36 cellular contexts compared by ENCODE assay signal in the genomic region with DNA sequence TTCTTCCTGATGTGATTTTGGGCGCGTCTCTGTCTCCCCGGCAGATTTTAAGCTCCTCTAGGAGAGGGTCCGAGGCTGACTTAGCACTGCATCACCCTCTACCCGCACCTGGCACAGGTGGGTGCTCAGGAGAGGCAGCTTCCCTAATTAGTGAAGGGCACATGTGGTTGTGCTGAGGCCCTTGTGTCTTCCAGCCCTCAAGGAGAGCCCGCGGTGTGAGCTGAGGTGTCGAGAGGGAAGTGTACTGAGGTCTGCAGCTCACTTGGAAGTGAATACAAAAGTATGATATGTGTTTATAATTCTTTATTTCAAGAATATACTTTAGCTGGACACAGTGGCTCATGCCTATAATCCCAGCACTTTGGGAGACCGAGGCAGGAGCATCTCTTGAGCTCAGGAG. TPM values are rescaled to one million over a fixed set of nuclear protein-coding genes. Genes with fewer than 3 reads are reported as not detected.
"Had no signal": no experiment of that assay in that cellular context is flagged by ENCODE, and none has a peak within 500 bp of the region (broad histone marks: within the 10 kb centered on the region; RNA-seq: fewer than 3 reads in every experiment).

No MANE protein-coding gene starts in this region.

- H3K27ac Mint-ChIP-seq: activated B cell treated with CpG ODN at 0.5 μM for 24 hours; activated CD4-positive, alpha-beta memory T cell treated with anti-CD3 and anti-CD28 coated beads, Interleukin-2, amount 10 ng/mL, durations not matched to agents 7 days and 5 days; activated CD4-positive, alpha-beta T cell treated with anti-CD3 and anti-CD28 coated beads, Interleukin-2, amount 10 ng/mL, durations not matched to agents 24 days and 14 days; activated CD8-positive, alpha-beta T cell treated with anti-CD3 and anti-CD28 coated beads, Interleukin-2, amount 10 ng/mL, durations not matched to agents 7 days and 5 days; activated naive CD4-positive, alpha-beta T cell treated with anti-CD3 and anti-CD28 coated beads for 36 hours; activated naive CD4-positive, alpha-beta T cell treated with anti-CD3 and anti-CD28 coated beads, Interleukin-2, amount 50 U/mL, for 72 hours; activated naive CD8-positive, alpha-beta T cell treated with anti-CD3 and anti-CD28 coated beads for 36 hours; activated T-cell treated with anti-CD3 and anti-CD28 coated beads, Interleukin-2, amount 50 U/mL, for 72 hours; activated T-helper 1 cell treated with anti-CD3 and anti-CD28 coated beads, Interleukin-12 subunit alpha, Interleukin-12 subunit beta, Interleukin-2, Interleukin-4 antibody, amounts not matched to agents 30 ng/mL and 10 ng/mL and 1 ng/mL, durations not matched to agents 14 hours and 24 hours and 36 hours; activated T-helper 17 cell treated with anti-CD3 and anti-CD28 coated beads, Interleukin-2, amount 50 U/mL, for 72 hours; T-helper 1 cell treated with Interleukin-12 subunit alpha and Interleukin-12 subunit beta and Interleukin-4 antibody, amounts not matched to agents 30 μg/mL and 1 μg/mL, for 36 hours; T-helper 2 cell treated with Interferon-gamma antibody and Interleukin-4, amounts not matched to agents 5 μg/mL and 100 μg/mL, for 36 hours had no signal

- FAIRE-seq: bronchial epithelial cell, TTC549 had no signal

- H3K27me3 ChIP-seq: ascending aorta had no signal

- H3K9me3 ChIP-seq: adrenal gland, ascending aorta had no signal

- H3K4me3 ChIP-seq: adrenal gland, ascending aorta, cardiac muscle cell had no signal

- H3K4me3 Mint-ChIP-seq: activated B cell treated with CpG ODN at 0.5 μM for 24 hours; activated CD4-positive, alpha-beta memory T cell treated with anti-CD3 and anti-CD28 coated beads, Interleukin-2, amount 10 ng/mL, durations not matched to agents 7 days and 5 days; activated CD4-positive, alpha-beta T cell treated with anti-CD3 and anti-CD28 coated beads, Interleukin-2, amount 10 ng/mL, durations not matched to agents 24 days and 14 days; activated CD8-positive, alpha-beta T cell treated with anti-CD3 and anti-CD28 coated beads, Interleukin-2, amount 10 ng/mL, durations not matched to agents 7 days and 5 days; activated naive CD4-positive, alpha-beta T cell treated with anti-CD3 and anti-CD28 coated beads for 36 hours; activated naive CD8-positive, alpha-beta T cell treated with anti-CD3 and anti-CD28 coated beads for 36 hours; activated T-cell treated with anti-CD3 and anti-CD28 coated beads, Interleukin-2, amount 50 U/mL, for 4 hours; activated T-cell treated with anti-CD3 and anti-CD28 coated beads, Interleukin-2, amount 50 U/mL, for 72 hours; activated T-helper 1 cell treated with anti-CD3 and anti-CD28 coated beads, Interleukin-12 subunit alpha, Interleukin-12 subunit beta, Interleukin-2, Interleukin-4 antibody, amounts not matched to agents 30 ng/mL and 10 ng/mL and 1 ng/mL, durations not matched to agents 14 hours and 24 hours and 36 hours; activated T-helper 17 cell treated with anti-CD3 and anti-CD28 coated beads, Interleukin-2, amount 50 U/mL, for 72 hours; brain; central memory CD8-positive, alpha-beta T cell; T-helper 1 cell treated with Interleukin-12 subunit alpha and Interleukin-12 subunit beta and Interleukin-4 antibody, amounts not matched to agents 30 μg/mL and 1 μg/mL, for 36 hours; T-helper 2 cell treated with Interferon-gamma antibody and Interleukin-4, amounts not matched to agents 5 μg/mL and 100 μg/mL, for 36 hours had no signal

- H3K27ac ChIP-seq: adrenal gland, ascending aorta, cardiac muscle cell, VCaP had no signal

- H3K36me3 Mint-ChIP-seq: activated naive CD4-positive, alpha-beta T cell treated with anti-CD3 and anti-CD28 coated beads, Interleukin-2, amount 50 U/mL, for 72 hours; activated naive CD8-positive, alpha-beta T cell treated with anti-CD3 and anti-CD28 coated beads for 36 hours; brain had no signal

- H3K36me3 ChIP-seq: adrenal gland, ascending aorta, cardiac muscle cell had no signal

- DNase-seq: activated B cell treated with CpG ODN at 0.5 μM for 24 hours; activated CD4-positive, alpha-beta memory T cell treated with anti-CD3 and anti-CD28 coated beads, Interleukin-2, amount 10 ng/mL, durations not matched to agents 7 days and 5 days; activated CD4-positive, alpha-beta T cell treated with anti-CD3 and anti-CD28 coated beads for 4 hours; activated CD4-positive, alpha-beta T cell treated with anti-CD3 and anti-CD28 coated beads, Interleukin-2, amount 10 ng/mL, durations not matched to agents 24 days and 14 days; activated CD4-positive, alpha-beta T cell treated with anti-CD3 and anti-CD28 coated beads, Interleukin-2, amount 50 U/mL, for 48 hours; activated CD4-positive, CD25-positive, alpha-beta regulatory T cell treated with anti-CD3 and anti-CD28 coated beads, Interleukin-2, amount 50 U/mL, for 72 hours; activated CD8-positive, alpha-beta memory T cell treated with anti-CD3 and anti-CD28 coated beads for 24 hours; activated CD8-positive, alpha-beta memory T cell treated with anti-CD3 and anti-CD28 coated beads, Interleukin-2, amount 50 U/mL, for 4 hours; activated CD8-positive, alpha-beta T cell treated with anti-CD3 and anti-CD28 coated beads, Interleukin-2, amount 10 ng/mL, durations not matched to agents 7 days and 5 days; activated effector memory CD4-positive, alpha-beta T cell treated with anti-CD3 and anti-CD28 coated beads, Interleukin-2, amount 50 U/mL, for 16 hours; activated gamma-delta T cell treated with Interleukin-2 at 50 U/mL for 16 hours; activated naive CD4-positive, alpha-beta T cell; activated naive CD4-positive, alpha-beta T cell treated with anti-CD3 and anti-CD28 coated beads for 36 hours; activated naive CD4-positive, alpha-beta T cell treated with anti-CD3 and anti-CD28 coated beads, Interleukin-2, amount 50 U/mL, for 16 hours; activated naive CD8-positive, alpha-beta T cell treated with anti-CD3 and anti-CD28 coated beads for 36 hours; activated T-cell treated with anti-CD3 and anti-CD28 coated beads for 4 hours; activated T-cell treated with anti-CD3 and anti-CD28 coated beads, Interleukin-2, amount 50 U/mL, for 1 hour; activated T-cell treated with anti-CD3 and anti-CD28 coated beads, Interleukin-2, amount 50 U/mL, for 4 hours; activated T-cell treated with anti-CD3 and anti-CD28 coated beads, Interleukin-2, amount 50 U/mL, for 72 hours; adrenal gland; cerebellar nuclear complex; T-helper 1 cell; T-helper 2 cell; T-helper 9 cell had no signal

- H3K9me3 Mint-ChIP-seq: activated B cell treated with CpG ODN at 0.5 μM for 24 hours; activated CD4-positive, alpha-beta memory T cell treated with anti-CD3 and anti-CD28 coated beads, Interleukin-2, amount 10 ng/mL, durations not matched to agents 7 days and 5 days; activated CD4-positive, alpha-beta T cell treated with anti-CD3 and anti-CD28 coated beads, Interleukin-2, amount 10 ng/mL, durations not matched to agents 24 days and 14 days; activated naive CD4-positive, alpha-beta T cell treated with anti-CD3 and anti-CD28 coated beads for 36 hours; activated naive CD4-positive, alpha-beta T cell treated with anti-CD3 and anti-CD28 coated beads, Interleukin-2, amount 50 U/mL, for 72 hours; activated naive CD8-positive, alpha-beta T cell treated with anti-CD3 and anti-CD28 coated beads for 36 hours; activated T-cell treated with anti-CD3 and anti-CD28 coated beads, Interleukin-2, amount 50 U/mL, for 4 hours; activated T-helper 1 cell treated with anti-CD3 and anti-CD28 coated beads, Interleukin-12 subunit alpha, Interleukin-12 subunit beta, Interleukin-2, Interleukin-4 antibody, amounts not matched to agents 30 ng/mL and 10 ng/mL and 1 ng/mL, durations not matched to agents 14 hours and 24 hours and 36 hours; activated T-helper 17 cell treated with anti-CD3 and anti-CD28 coated beads, Interleukin-2, amount 50 U/mL, for 72 hours; central memory CD8-positive, alpha-beta T cell; T-helper 1 cell treated with Interleukin-12 subunit alpha and Interleukin-12 subunit beta and Interleukin-4 antibody, amounts not matched to agents 30 μg/mL and 1 μg/mL, for 36 hours; T-helper 2 cell treated with Interferon-gamma antibody and Interleukin-4, amounts not matched to agents 5 μg/mL and 100 μg/mL, for 36 hours had no signal

- H3K4me1 Mint-ChIP-seq: activated B cell treated with CpG ODN at 0.5 μM for 24 hours; activated CD4-positive, alpha-beta memory T cell treated with anti-CD3 and anti-CD28 coated beads, Interleukin-2, amount 10 ng/mL, durations not matched to agents 7 days and 5 days; activated CD4-positive, alpha-beta T cell treated with anti-CD3 and anti-CD28 coated beads, Interleukin-2, amount 10 ng/mL, durations not matched to agents 24 days and 14 days; activated naive CD8-positive, alpha-beta T cell treated with anti-CD3 and anti-CD28 coated beads for 36 hours; activated T-helper 17 cell treated with anti-CD3 and anti-CD28 coated beads, Interleukin-2, amount 50 U/mL, for 72 hours; central memory CD8-positive, alpha-beta T cell had no signal

- ATAC-seq: activated CD8-positive, alpha-beta T cell treated with anti-CD3 and anti-CD28 coated beads, Interleukin-2, amount 10 ng/mL, durations not matched to agents 7 days and 5 days; activated naive CD4-positive, alpha-beta T cell treated with anti-CD3 and anti-CD28 coated beads, Interleukin-2, amount 50 U/mL, for 72 hours; activated T-cell treated with anti-CD3 and anti-CD28 coated beads, Interleukin-2, amount 50 U/mL, for 4 hours; activated T-cell treated with anti-CD3 and anti-CD28 coated beads, Interleukin-2, amount 50 U/mL, for 72 hours; activated T-helper 17 cell treated with anti-CD3 and anti-CD28 coated beads, Interleukin-2, amount 50 U/mL, for 72 hours had no signal

- H3K4me1 ChIP-seq: adrenal gland, ascending aorta had no signal

RNA-seq across cellular contexts. Expression of a gene that starts 20.4 kb away (rescaled TPM):
- total RNA-seq: ascending aorta, bronchial epithelial cell had no signal
